In genomic region chr2:12321017-12321641, GRCh38 we compare ENCODE assay signal across 10 cellular contexts.
DNase-seq lines count a peak whose midpoint lies in the region; ATAC-seq and TF ChIP-seq lines count a peak whose summit lies in the region.
"Had no signal": no experiment of that assay in that cellular context is flagged by ENCODE, and none has a peak within 500 bp of the region (broad histone marks: within the 10 kb centered on the region; RNA-seq: fewer than 3 reads in every experiment).

No MANE protein-coding gene starts in this region.

- TF ChIP-seq CTCF in right atrium auricular region (IDR thresholded peaks at IDR 0.05): no peak
- no peak for TF ChIP-seq CTCF in GM13977 (IDR thresholded peaks at IDR 0.05; ENCODE audit: extremely low read depth, insufficient read depth, missing control alignments)

- in situ Hi-C loops in GM13977 (cut with MboI; ENCODE audit: low pct_unique_long_range_greater_than_20kb, low sequenced_read_pairs, unreplicated experiment): no loop called here

- no peaks in the 10 kb centered on the region for H3K9me3 ChIP-seq in right atrium auricular region
- H3K9me3 ChIP-seq in skeletal muscle satellite cell (replicated peaks; ENCODE audit: low read length): no peaks in the 10 kb centered on the region

- H3K4me3 ChIP-seq in right atrium auricular region (no peak overlapping the region), skeletal muscle satellite cell (ENCODE audit: low read length) (peak overlapping the region; percentile 11)

- peak overlapping the region; percentile 38 for H3K4me2 ChIP-seq in skeletal muscle satellite cell (ENCODE audit: low read length)
- H3K4me2 ChIP-seq: KMS-11 had no signal

- no peaks in the 10 kb centered on the region for H3K27me3 ChIP-seq in right atrium auricular region
- H3K27me3 ChIP-seq in skeletal muscle satellite cell (ENCODE audit: control insufficient read depth, insufficient read depth, low read length): no peaks in the 10 kb centered on the region

- H3K36me3 ChIP-seq in right atrium auricular region (no peaks in the 10 kb centered on the region), skeletal muscle satellite cell (ENCODE audit: insufficient read depth, low read length) (no peaks in the 10 kb centered on the region)

- ATAC-seq in HG03159 (IDR thresholded peaks at IDR 0.05; ENCODE audit: unreplicated experiment): no peak

- H3K27ac ChIP-seq in right atrium auricular region: peak overlapping the region in 1 of 2 donors; percentile 28
- H3K27ac ChIP-seq: KMS-11 had no signal

- peak; percentile 71 for DNase-seq in H4 (ENCODE audit: low spot score)
- DNase-seq in anterior cingulate cortex (lab: John Stamatoyannopoulos, UW): peak in 36 of 58 donors; percentile 6 to 92 (median 54)
- DNase-seq in right atrium auricular region (ENCODE audit: low spot score): peak; percentile 70
- no peak for DNase-seq in SIG-M5 treated with dmso at 0.1 percent for 504 hours (lab: John Stamatoyannopoulos, UW; ENCODE audit: unreplicated experiment)
- no peak for DNase-seq in NCI-H1694 treated with DMSO at 0.1 percent for 48 hours (lab: John Stamatoyannopoulos, UW)
- no peak for DNase-seq in GM13977 (ENCODE audit: low spot score)
- DNase-seq: activated naive CD4-positive, alpha-beta T cell treated with anti-CD3 and anti-CD28 coated beads for 36 hours had no signal

- H3K9ac ChIP-seq in skeletal muscle satellite cell (ENCODE audit: low read depth, low read length): peak overlapping the region; percentile 53
- H3K9ac ChIP-seq: KMS-11 had no signal

- H3K4me1 ChIP-seq in right atrium auricular region (peaks cover 0 to 16% of the 10 kb centered on the region in 2 donors), skeletal muscle satellite cell (ENCODE audit: control insufficient read depth, insufficient read depth, low read length) (peaks cover 59% of the 10 kb centered on the region)

Comparison
In these comparisons a context has a peak if more than half of its experiments do, and no peak if none do; other contexts are left out.
1. DNase-seq: peak in H4 (single experiment), anterior cingulate cortex (36 of 58) and right atrium auricular region (single experiment); none in SIG-M5 treated with dmso at 0.1 percent for 504 hours (single experiment), NCI-H1694 treated with DMSO at 0.1 percent for 48 hours (single experiment) and GM13977 (single experiment).